In the genomic region with DNA sequence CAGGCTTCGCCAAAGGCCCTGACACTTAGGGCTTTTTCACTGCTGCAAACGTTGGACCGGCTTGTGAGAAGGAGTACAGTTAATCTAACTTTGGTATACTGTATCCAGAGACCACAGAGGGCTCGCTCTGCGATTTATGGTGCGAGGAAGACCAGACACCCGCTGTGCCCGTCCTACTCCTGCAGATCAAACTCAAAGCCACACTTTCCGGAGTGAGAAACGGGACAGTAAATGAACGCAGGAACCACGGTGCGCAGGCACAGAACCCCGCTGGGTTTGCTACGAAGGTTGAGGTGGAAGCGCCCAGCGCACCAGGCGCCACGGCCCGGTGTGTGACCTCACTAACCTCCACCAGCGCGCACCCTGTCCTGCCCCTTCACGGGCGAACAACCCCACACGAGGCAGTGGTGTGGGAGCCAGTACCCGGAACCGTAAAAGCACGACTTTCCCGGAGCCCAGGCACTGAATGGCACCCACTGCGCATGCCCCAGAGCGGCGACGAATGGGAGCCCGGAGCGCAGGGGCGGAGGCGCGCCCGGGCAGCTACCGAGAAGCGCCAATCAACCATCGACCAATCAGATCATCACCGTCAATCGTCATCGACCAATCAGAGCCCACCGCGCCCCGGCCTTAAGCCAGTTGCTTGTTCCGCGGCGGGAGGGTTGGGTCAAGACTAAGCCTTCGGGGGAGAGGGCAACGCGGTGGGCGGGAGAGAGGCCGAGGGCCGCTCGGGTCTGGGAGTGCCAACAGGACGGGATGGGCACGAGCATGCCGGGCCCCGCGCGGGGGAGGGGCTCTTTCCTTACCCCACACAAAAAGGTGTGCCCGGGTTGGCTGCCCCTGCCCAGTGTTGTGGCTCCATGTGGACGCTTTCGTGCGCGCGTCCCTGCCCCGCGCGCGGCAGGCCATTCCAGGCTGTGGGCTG, we compare ENCODE assay signal across 8 cellular contexts. TPM values are rescaled to one million over a fixed set of nuclear protein-coding genes. Genes with fewer than 3 reads are reported as not detected.
DNase-seq lines count a peak whose midpoint lies in the region; ATAC-seq and TF ChIP-seq lines count a peak whose summit lies in the region.

No MANE protein-coding gene starts in this region.

- peak overlapping the region; percentile 64 for H3K27ac ChIP-seq in temporal lobe (ENCODE audit: low read depth, low read length)

- H3K4me3 ChIP-seq in GM06990 (replicated peaks; ENCODE audit: low read depth, low read length) (peak overlapping the region; percentile 68), NB4 (ENCODE audit: low read depth, low read length) (peak overlapping the region; percentile 91)

- peak; percentile 95 for ATAC-seq in HG02571 (IDR thresholded peaks at IDR 0.05; ENCODE audit: unreplicated experiment)

- no peaks in the 10 kb centered on the region for H3K27me3 ChIP-seq in GM06990 (replicated peaks; ENCODE audit: control insufficient read depth, insufficient read depth, low read length)

- DNase-seq in GM06990 (ENCODE audit: extremely low read depth, insufficient read length) (peak; percentile 95), NB4 (ENCODE audit: low read depth) (peak; percentile 97), SK-N-DZ (ENCODE audit: low spot score) (peak; percentile 94), glomerular visceral epithelial cell (ENCODE audit: extremely low spot score) (peak; percentile 93), occipital lobe (lab: John Stamatoyannopoulos, UW) (peak; percentile 82)
- peak; percentile 86 for DNase-seq in activated naive CD4-positive, alpha-beta T cell treated with anti-CD3 and anti-CD28 coated beads, Interleukin-2, amount 50 U/mL, for 16 hours

- TF ChIP-seq CTCF in GM06990 (IDR thresholded peaks at IDR 0.05; ENCODE audit: insufficient read depth, low read length, poor library complexity, severe bottlenecking) (no peak), NB4 (IDR thresholded peaks at IDR 0.05; ENCODE audit: low read depth, low read length) (no peak)

- peak; percentile 87 for TF ChIP-seq POLR2A in NB4 (IDR thresholded peaks at IDR 0.05; ENCODE audit: extremely low read depth, insufficient read length)

- H3K36me3 ChIP-seq in GM06990 (ENCODE audit: control insufficient read depth, insufficient read depth, low read length) = no peaks in the 10 kb centered on the region

RNA-seq across cellular contexts. Expression of gene WDR45, which starts 21.3 kb away (rescaled TPM):
- 59.7 and 61.3 TPM in 2 replicates for polyA plus RNA-seq in SK-N-DZ (2014; cell fraction: cytosol; rRNA removed)
- polyA plus RNA-seq in SK-N-DZ (2014; cell fraction: nucleus; rRNA removed) = 164 and 166 TPM in 2 replicates
- 23.9 TPM for total RNA-seq in occipital lobe
- total RNA-seq in temporal lobe = 16.0 TPM

RNA-seq across cellular contexts. Expression of gene GPKOW, which starts 22.6 kb away (rescaled TPM):
- 31.4 and 36.0 TPM in 2 replicates for polyA plus RNA-seq in SK-N-DZ (2014; cell fraction: cytosol; rRNA removed)
- 14.1 and 14.9 TPM in 2 replicates for polyA plus RNA-seq in SK-N-DZ (2014; cell fraction: nucleus; rRNA removed)
- total RNA-seq in occipital lobe (18.2 TPM), temporal lobe (15.7 TPM)

RNA-seq across cellular contexts. Expression of gene PRAF2, which starts 27.2 kb away (rescaled TPM):
- 13.0 and 16.2 TPM in 2 replicates for polyA plus RNA-seq in SK-N-DZ (2014; cell fraction: cytosol; rRNA removed)
- polyA plus RNA-seq in SK-N-DZ (2014; cell fraction: nucleus; rRNA removed) = 7.0 and 20.0 TPM in 2 replicates
- 3.0 TPM for total RNA-seq in occipital lobe
- total RNA-seq in temporal lobe = 3.7 TPM

RNA-seq across cellular contexts. Expression of gene CCDC120, which starts 42.2 kb away (rescaled TPM):
- 2.8 and 3.2 TPM in 2 replicates for polyA plus RNA-seq in SK-N-DZ (2014; cell fraction: cytosol; rRNA removed)
- 3.5 and 5.9 TPM in 2 replicates for polyA plus RNA-seq in SK-N-DZ (2014; cell fraction: nucleus; rRNA removed)
- total RNA-seq in occipital lobe = 2.0 TPM
- 3.0 TPM for total RNA-seq in temporal lobe

RNA-seq across cellular contexts. Expression of gene TFE3, which starts 57.8 kb away (rescaled TPM):
- 11.0 and 11.4 TPM in 2 replicates for polyA plus RNA-seq in SK-N-DZ (2014; cell fraction: cytosol; rRNA removed)
- 10.4 and 15.4 TPM in 2 replicates for polyA plus RNA-seq in SK-N-DZ (2014; cell fraction: nucleus; rRNA removed)
- total RNA-seq in occipital lobe (8.1 TPM), temporal lobe (8.9 TPM)

Comparison
In these comparisons a context has a peak if more than half of its experiments do, and no peak if none do; other contexts are left out.
1. Peak in every context shown above with its lines: DNase-seq, ATAC-seq, H3K4me3 ChIP-seq and H3K27ac ChIP-seq.